In genomic region chr2:218781691-218782528, GRCh38 we compare ENCODE assay signal across 2 cellular contexts.
TF ChIP-seq lines count a peak whose summit lies in the region.

Gene CYP27A1, plus strand, starts transcription at chr2:218782147. Its CDS starts 36 bp downstream, at chr2:218782183.

TF ChIP-seq in IMR-90, 13 proteins besides CTCF, POLR2A, EP300 and RAD21:
- TF ChIP-seq RCOR1 (IDR thresholded peaks at IDR 0.05; ENCODE audit: insufficient replicate concordance, low read length) (no peak), CHD1 (IDR thresholded peaks at IDR 0.05; ENCODE audit: low read depth, low read length) (no peak), USF2 (IDR thresholded peaks at IDR 0.05; ENCODE audit: low read depth, low read length) (no peak; the same call in 1 of the 2 replicates), FOS (IDR thresholded peaks at IDR 0.05; ENCODE audit: low read depth, low read length) (no peak), MAFK (IDR thresholded peaks at IDR 0.05; ENCODE audit: low read depth, low read length) (no peak), MAZ (IDR thresholded peaks at IDR 0.05; ENCODE audit: borderline replicate concordance, low read depth, low read length) (no peak), NFE2L2 (IDR thresholded peaks at IDR 0.05; ENCODE audit: low read depth, low read length) (no peak), CEBPB (IDR thresholded peaks at IDR 0.05; ENCODE audit: low read depth, low read length) (no peak), SMC3 (IDR thresholded peaks at IDR 0.05; ENCODE audit: low read depth, low read length) (no peak), BHLHE40 (IDR thresholded peaks at IDR 0.05; ENCODE audit: low read depth, low read length) (no peak), ELK1 (IDR thresholded peaks at IDR 0.05; ENCODE audit: borderline replicate concordance, low read depth, low read length) (no peak), MXI1 (IDR thresholded peaks at IDR 0.05; ENCODE audit: borderline replicate concordance, low read depth, low read length) (no peak), RFX5 (IDR thresholded peaks at IDR 0.05; ENCODE audit: low read depth, low read length) (no peak)

TF ChIP-seq in HepG2, 621 proteins besides CTCF, POLR2A, EP300 and RAD21 (continues in another document):
- TF ChIP-seq TBX3 (IDR thresholded peaks at IDR 0.05; ENCODE audit: borderline replicate concordance) (0 out of 2 replicates have a peak, but pooled peaks have one; percentile 57), HOXA5 (CRISPR knock-in tag; IDR thresholded peaks at IDR 0.05) (peak; percentile 93), ZNF674 (CRISPR knock-in tag; IDR thresholded peaks at IDR 0.05; ENCODE audit: low read depth) (peak; percentile 94), SETDB1 (CRISPR knock-in tag; IDR thresholded peaks at IDR 0.05; ENCODE audit: borderline replicate concordance) (no peak), ZBTB3 (CRISPR knock-in tag; IDR thresholded peaks at IDR 0.05; ENCODE audit: borderline replicate concordance, low read depth) (peak; percentile 95), KLF13 (CRISPR knock-in tag; IDR thresholded peaks at IDR 0.05) (no peak), CEBPZ (IDR thresholded peaks at IDR 0.05; ENCODE audit: low read length) (no peak), ZNF121 (CRISPR knock-in tag; IDR thresholded peaks at IDR 0.05) (peak; percentile 34; the same call in 1 of the 2 replicates), TBP (CRISPR knock-in tag; IDR thresholded peaks at IDR 0.05) (no peak), ZNF670 (CRISPR knock-in tag; IDR thresholded peaks at IDR 0.05; ENCODE audit: borderline replicate concordance) (peak; percentile 85), ZNF782 (CRISPR knock-in tag; IDR thresholded peaks at IDR 0.05; ENCODE audit: borderline replicate concordance) (peak; percentile 89), RORA (CRISPR knock-in tag; IDR thresholded peaks at IDR 0.05) (no peak; the same call in 1 of the 2 replicates), ZGPAT (CRISPR knock-in tag; IDR thresholded peaks at IDR 0.05) (peak; percentile 92), FOXP4 (CRISPR knock-in tag; IDR thresholded peaks at IDR 0.05) (peak; percentile 69), ZNF136 (CRISPR knock-in tag; IDR thresholded peaks at IDR 0.05; ENCODE audit: low read depth) (peak; percentile 30; the same call in 1 of the 2 replicates), ZMYM4 (CRISPR knock-in tag; IDR thresholded peaks at IDR 0.05) (peak; percentile 86), TMF1 (CRISPR knock-in tag; IDR thresholded peaks at IDR 0.05; ENCODE audit: low read depth) (no peak), HNF1A (IDR thresholded peaks at IDR 0.05; ENCODE audit: low read depth) (no peak; the same call in 1 of the 2 replicates), HNF1A (CRISPR knock-in tag; IDR thresholded peaks at IDR 0.05; ENCODE audit: borderline replicate concordance) (peak; percentile 91), DNMT3B (CRISPR knock-in tag; conservative IDR thresholded peaks at IDR 0.05) (no peak), SOX6 (IDR thresholded peaks at IDR 0.05) (no peak), SOX6 (CRISPR knock-in tag; IDR thresholded peaks at IDR 0.05) (peak; percentile 55), HOXA9 (CRISPR knock-in tag; IDR thresholded peaks at IDR 0.05; ENCODE audit: borderline replicate concordance) (peak; percentile 97; the same call in 1 of the 2 replicates), BRCA1 (CRISPR knock-in tag; IDR thresholded peaks at IDR 0.05) (no peak; the same call in none of the 2 replicates), ZNF333 (CRISPR knock-in tag; IDR thresholded peaks at IDR 0.05; ENCODE audit: borderline replicate concordance) (no peak), ZNF101 (CRISPR knock-in tag; IDR thresholded peaks at IDR 0.05; ENCODE audit: borderline replicate concordance, low read depth) (peak; percentile 70; the same call in 1 of the 2 replicates), NONO (IDR thresholded peaks at IDR 0.05) (no peak), NONO (CRISPR knock-in tag; conservative IDR thresholded peaks at IDR 0.05) (peak; percentile 98), SMAD1 (CRISPR knock-in tag; IDR thresholded peaks at IDR 0.05; ENCODE audit: borderline replicate concordance, low read depth) (peak; percentile 92; the same call in 1 of the 2 replicates), MED13 (CRISPR knock-in tag; IDR thresholded peaks at IDR 0.05) (peak; percentile 86), ZNF816 (CRISPR knock-in tag; IDR thresholded peaks at IDR 0.05; ENCODE audit: borderline replicate concordance) (peak; percentile 98), TEF (CRISPR knock-in tag; IDR thresholded peaks at IDR 0.05) (no peak), IKZF5 (CRISPR knock-in tag; IDR thresholded peaks at IDR 0.05) (peak; percentile 31; the same call in 1 of the 2 replicates), ZBTB8A (CRISPR knock-in tag; IDR thresholded peaks at IDR 0.05; ENCODE audit: borderline replicate concordance, low read depth) (peak; percentile 95; the same call in 1 of the 2 replicates), THAP9 (CRISPR knock-in tag; IDR thresholded peaks at IDR 0.05; ENCODE audit: borderline replicate concordance) (peak; percentile 62; the same call in 1 of the 2 replicates), BCL3 (CRISPR knock-in tag; IDR thresholded peaks at IDR 0.05) (peak; percentile 93), GATA4 (IDR thresholded peaks at IDR 0.05; ENCODE audit: borderline replicate concordance, low read depth) (peak; percentile 73; the same call in 1 of the 2 replicates), FOXA1 (IDR thresholded peaks at IDR 0.05) (no peak), FOXA1 (CRISPR knock-in tag; IDR thresholded peaks at IDR 0.05) (peak; percentile 38; the same call in 1 of the 2 replicates), ZNF644 (CRISPR knock-in tag; IDR thresholded peaks at IDR 0.05; ENCODE audit: low read depth) (no peak)
